ENCODE assay signal across 8 cellular contexts in the genomic region with DNA sequence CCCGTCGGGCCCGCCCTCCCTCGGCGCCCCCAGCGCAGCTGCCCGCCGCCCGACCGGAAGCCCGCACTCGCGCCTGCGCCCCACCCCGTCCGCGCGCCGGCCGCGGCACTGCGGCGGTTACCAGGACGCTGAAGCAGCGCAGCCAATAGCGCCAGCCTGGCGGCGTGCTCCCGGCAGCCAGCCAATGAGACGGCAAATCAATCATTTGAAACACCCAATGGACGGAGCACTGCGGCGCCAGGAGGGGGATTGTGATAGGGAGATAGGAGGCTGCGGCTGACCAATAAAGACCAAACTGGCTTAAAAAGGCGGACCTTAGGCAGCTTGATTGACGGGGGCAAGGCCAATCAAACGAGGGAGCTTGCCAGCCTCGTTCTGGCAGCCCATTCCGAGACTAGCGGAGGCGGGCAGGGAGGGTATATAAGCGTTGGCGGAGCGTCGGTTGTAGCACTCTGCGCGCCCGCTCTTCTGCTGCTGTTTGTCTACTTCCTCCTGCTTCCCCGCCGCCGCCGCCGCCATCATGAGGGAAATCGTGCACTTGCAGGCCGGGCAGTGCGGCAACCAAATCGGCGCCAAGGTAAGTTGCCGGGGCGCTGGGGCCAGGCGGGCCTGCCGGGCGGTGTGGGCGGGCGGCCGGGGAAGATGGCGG. TPM values are rescaled to one million over a fixed set of nuclear protein-coding genes. Genes with fewer than 3 reads are reported as not detected.
DNase-seq lines count a peak whose midpoint lies in the region; ATAC-seq, FAIRE-seq and TF ChIP-seq lines count a peak whose summit lies in the region.

A gene (plus strand): TSS at position 447 of the 649 bp plus-strand sequence. CDS start 74 bp downstream, at position 521.

- H3K4me3 ChIP-seq in OCI-LY7 (ENCODE audit: low read depth, low read length, poor library complexity, severe bottlenecking) (peak within 1 kb of the TSS; percentile 98), endothelial cell of umbilical vein (replicated peaks in 1 of 3; ENCODE audit: insufficient read depth in 1 of 3, low read depth in 1 of 3, low read length in 3 of 3) (peak within 1 kb of the TSS; percentile 70 to 76 (median 73))

- peak within 1 kb of the TSS; percentile 66 for H3K9ac ChIP-seq in endothelial cell of umbilical vein (replicated peaks; ENCODE audit: extremely low read depth, insufficient read depth, low read length)

- H3K9me2 ChIP-seq in OCI-LY7 (ENCODE audit: insufficient read depth, low read length): no peaks in the 10 kb centered on the region

- H4K20me1 ChIP-seq in OCI-LY7 (ENCODE audit: insufficient read depth, low read length): peaks cover 14% of the 10 kb centered on the region
- H4K20me1 ChIP-seq in endothelial cell of umbilical vein (replicated peaks; ENCODE audit: control insufficient read depth, extremely low read depth, insufficient read depth, low read length): no peaks in the 10 kb centered on the region

- dilution Hi-C loops in endothelial cell of umbilical vein (cut with MboI; ENCODE audit: extremely low pct_ligation_motif_present, low sequenced_read_pairs): no loop called here

- no peak within 1 kb of the TSS; the same call in 1 of the 2 replicates for H2AFZ ChIP-seq in OCI-LY7 (ENCODE audit: low read length)
- peak within 1 kb of the TSS; percentile 57 for H2AFZ ChIP-seq in endothelial cell of umbilical vein (ENCODE audit: low read depth, low read length)

- POLR2A ChIA-PET in OCI-LY7 (lab: Charles Lee): interaction anchor here (0.7 to 3.3 kb wide), 11 partner anchors 14 to 234 kb away, joined by 3 to 26 read pairs (median 3); a partner anchor contains a TSS
- POLR2A ChIA-PET in endothelial cell of umbilical vein (lab: Charles Lee): interaction anchor here (0.6 to 5.0 kb wide), 26 partner anchors 9 to 431 kb away, joined by 3 to 66 read pairs (median 4); a partner anchor contains a TSS

- DNase-seq in D721Med (ENCODE audit: insufficient read length, low spot score) (peak; percentile 96), HuH-7.5 (ENCODE audit: low spot score) (peak; percentile 100), OCI-LY7 (ENCODE audit: low spot score) (peak; percentile 100), activated T-cell treated with anti-CD3 and anti-CD28 coated beads for 1 hour (ENCODE audit: low read depth) (peak; percentile 93), endothelial cell of umbilical vein (ENCODE audit: low read depth, low spot score) (peak; percentile 100), midbrain (lab: John Stamatoyannopoulos, UW) (peak; percentile 100)
- DNase-seq in stimulated activated CD8-positive, alpha-beta memory T cell treated with anti-CD3 and anti-CD28 coated beads, Interleukin-2, amount 100 ng/mL, for 1 hour (ENCODE audit: low read depth in 2 of 2): peak; percentile 95 to 98

- BruUV-seq in OCI-LY7 (replicated peaks; lab: Mats Ljungman, UMichigan) (no TSS peak), endothelial cell of umbilical vein (replicated peaks; lab: Mats Ljungman, UMichigan) (no TSS peak)

- H3K4me2 ChIP-seq in OCI-LY7 (ENCODE audit: low read length): peak within 1 kb of the TSS; percentile 99
- H3K4me2 ChIP-seq in endothelial cell of umbilical vein (ENCODE audit: insufficient read depth, low read length): peak within 1 kb of the TSS; percentile 85

- TF ChIP-seq POLR2A in endothelial cell of umbilical vein (IDR thresholded peaks at IDR 0.05; ENCODE audit: low read depth, low read length): peak; percentile 99

- H3K4me1 ChIP-seq in OCI-LY7 (ENCODE audit: insufficient read depth, low read length, poor library complexity, severe bottlenecking) (peaks cover 54% of the 10 kb centered on the region), endothelial cell of umbilical vein (ENCODE audit: control insufficient read depth, extremely low read depth, insufficient read depth, low read length) (peaks cover 13% of the 10 kb centered on the region)

- no peaks in the 10 kb centered on the region for H3K9me3 ChIP-seq in OCI-LY7 (ENCODE audit: low read length)
- no peaks in the 10 kb centered on the region for H3K9me3 ChIP-seq in endothelial cell of umbilical vein (replicated peaks; ENCODE audit: control insufficient read depth, insufficient read depth, low read length)

- H3K79me2 ChIP-seq in OCI-LY7 (ENCODE audit: insufficient read depth, low read depth, low read length) (peaks cover 34% of the 10 kb centered on the region), endothelial cell of umbilical vein (ENCODE audit: control insufficient read depth, insufficient read depth, low read length) (peaks cover 25% of the 10 kb centered on the region)

- CTCF ChIA-PET in OCI-LY7 (lab: Charles Lee; ENCODE audit: unreplicated experiment): interaction anchor here (0.6 to 1.0 kb wide), 2 partner anchors 89 to 104 kb away, joined by 3 read pairs; no protein-coding TSS in a partner anchor
- CTCF ChIA-PET in endothelial cell of umbilical vein (lab: Charles Lee): interaction anchor here (1.0 to 2.1 kb wide), 7 partner anchors 13 to 194 kb away, joined by 3 to 7 read pairs (median 4); a partner anchor contains a TSS

- ATAC-seq in GM21526 (IDR thresholded peaks at IDR 0.05; ENCODE audit: low FRiP score, unreplicated experiment): peak; percentile 63

- no peaks in the 10 kb centered on the region for H3K9me1 ChIP-seq in endothelial cell of umbilical vein (replicated peaks; ENCODE audit: control insufficient read depth, extremely low read depth, insufficient read depth, low read length)

- TF ChIP-seq CTCF in D721Med (IDR thresholded peaks at IDR 0.05; ENCODE audit: insufficient read depth, missing control alignments): no peak
- no peak for TF ChIP-seq CTCF in OCI-LY7 (conservative IDR thresholded peaks at IDR 0.05; ENCODE audit: low read length)
- no peak for TF ChIP-seq CTCF in endothelial cell of umbilical vein (IDR thresholded peaks at IDR 0.05; ENCODE audit: extremely low read depth in 1 of 2, insufficient read depth in 1 of 2, low read depth in 1 of 2, low read length in 2 of 2)

- no peaks in the 10 kb centered on the region for H3K27me3 ChIP-seq in endothelial cell of umbilical vein (ENCODE audit: control insufficient read depth in 2 of 2, insufficient read depth in 2 of 2, low read length in 2 of 2)

- FAIRE-seq in D721Med (lab: Jason Lieb, UNC): peak; percentile 81
- FAIRE-seq in endothelial cell of umbilical vein (lab: Jason Lieb, UNC): peak; percentile 99

- peak within 1 kb of the TSS; percentile 89 for H3K27ac ChIP-seq in OCI-LY7 (ENCODE audit: low read depth, low read length, poor library complexity, severe bottlenecking)
- H3K27ac ChIP-seq in endothelial cell of umbilical vein (ENCODE audit: insufficient read depth, low read depth, low read length): peak within 1 kb of the TSS; percentile 71

- peaks cover 28% of the 10 kb centered on the region for H3K36me3 ChIP-seq in OCI-LY7 (ENCODE audit: insufficient read depth, low read length)
- peaks cover 6 to 16% of the 10 kb centered on the region in 2 experiments for H3K36me3 ChIP-seq in endothelial cell of umbilical vein (ENCODE audit: control insufficient read depth in 2 of 2, extremely low read depth in 1 of 2, insufficient read depth in 2 of 2, low read length in 2 of 2)

- intact Hi-C loops in OCI-LY7 (cut with micrococcal nuclease; ENCODE audit: unreplicated experiment): loop anchor here (1.0 to 2.0 kb wide), 2 partner anchors 14 to 36 kb away; a partner anchor contains a TSS
- intact Hi-C loops in endothelial cell of umbilical vein (cut with micrococcal nuclease): loop anchor here (1.0 to 2.0 kb wide), 4 partner anchors 14 to 40 kb away; a partner anchor contains a TSS

TF ChIP-seq in endothelial cell of umbilical vein, 7 proteins besides CTCF, POLR2A, EP300 and RAD21:
- TF ChIP-seq GATA2 (IDR thresholded peaks at IDR 0.05; ENCODE audit: insufficient read depth, insufficient read length, low read depth, low read length) (no peak), POLR2AphosphoS5 (IDR thresholded peaks at IDR 0.05; ENCODE audit: insufficient read depth, low read depth, low read length) (peak; percentile 100)

RNA-seq across cellular contexts. Expression of the gene that starts here (rescaled TPM):
- 376 and 417 TPM in 2 replicates for total RNA-seq in OCI-LY7 (2014; rRNA removed; shearing (Covaris generic))
- total RNA-seq in OCI-LY7 (2022) (402 and 443 TPM in 2 replicates), endothelial cell of umbilical vein (546 and 558 TPM in 2 replicates)
- polyA plus RNA-seq in endothelial cell of umbilical vein: 418 and 439 TPM in 2 replicates
- 440 and 482 TPM in 2 replicates for polyA plus RNA-seq in endothelial cell of umbilical vein (2011; cell fraction: cytosol; rRNA removed)
- 302 and 352 TPM in 2 replicates for polyA plus RNA-seq in endothelial cell of umbilical vein (2011; cell fraction: nucleus; rRNA removed)
- polyA plus RNA-seq in endothelial cell of umbilical vein (2012): 344 and 522 TPM in 2 replicates
- 231 and 299 TPM in 2 replicates for polyA minus RNA-seq in endothelial cell of umbilical vein
- 405 TPM for polyA minus RNA-seq in endothelial cell of umbilical vein (2011; cell fraction: cytosol; rRNA and poly(A)+ RNA removed)
- 104 and 126 TPM in 2 replicates for polyA minus RNA-seq in endothelial cell of umbilical vein (2011; cell fraction: nucleus; rRNA and poly(A)+ RNA removed)

Comparison
In these comparisons a context has a peak if more than half of its experiments do, and no peak if none do; other contexts are left out.
1. Peak in every context shown above with its lines: DNase-seq, ATAC-seq, H3K4me3 ChIP-seq and H3K27ac ChIP-seq.